20 cellular contexts compared by ENCODE assay signal in the genomic region with DNA sequence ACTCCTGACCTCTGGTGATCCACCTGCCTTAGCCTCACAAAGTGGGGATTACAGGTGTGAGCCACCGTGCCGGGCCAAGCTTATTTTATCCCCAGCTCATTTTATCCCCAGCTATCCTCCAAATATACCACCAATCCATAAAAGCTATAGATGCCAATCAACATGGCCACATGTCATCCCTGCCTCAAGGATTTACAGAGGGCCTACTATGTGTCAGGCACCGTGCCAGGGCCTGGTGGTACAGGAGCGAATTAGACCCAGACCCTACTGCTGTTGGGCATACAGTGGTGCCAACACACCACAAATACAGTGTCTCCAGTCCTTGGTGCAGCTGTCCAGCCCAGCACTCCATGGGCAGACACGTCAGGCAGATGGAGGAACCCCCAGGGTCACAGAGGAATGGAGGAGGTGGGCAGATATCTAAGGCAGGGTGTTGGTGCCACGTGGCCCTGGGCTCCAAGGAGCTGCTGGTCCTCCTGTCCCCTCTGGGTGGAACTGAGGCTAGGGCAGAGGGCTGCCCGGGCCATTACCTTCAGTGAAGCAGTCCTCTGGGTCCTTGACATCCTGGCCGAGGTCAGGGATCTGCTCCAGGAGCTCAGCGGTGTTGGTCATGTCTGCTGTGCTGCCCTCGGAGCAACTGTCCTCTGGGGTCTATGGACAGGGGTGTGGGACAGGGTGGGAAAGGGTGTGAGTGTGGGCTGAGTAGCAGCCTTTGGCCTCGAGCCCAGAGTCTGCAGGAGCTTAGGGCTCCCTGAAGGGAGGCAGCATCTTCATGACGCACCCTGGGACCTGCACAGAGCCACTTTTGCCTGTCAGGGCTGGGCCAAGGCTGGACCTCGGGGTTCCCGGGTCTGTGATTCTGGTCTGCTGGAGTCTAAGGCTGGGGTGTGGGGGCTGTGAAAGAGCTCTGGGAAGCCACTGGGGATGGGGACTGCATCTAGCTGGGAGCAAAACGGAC.
DNase-seq lines count a peak whose midpoint lies in the region; ATAC-seq, FAIRE-seq and TF ChIP-seq lines count a peak whose summit lies in the region.
"Had no signal": no experiment of that assay in that cellular context is flagged by ENCODE, and none has a peak within 500 bp of the region (broad histone marks: within the 10 kb centered on the region; RNA-seq: fewer than 3 reads in every experiment).

No MANE protein-coding gene starts in this region.

- no peak for TF ChIP-seq POLR2A in heart left ventricle (IDR thresholded peaks at IDR 0.05)
- TF ChIP-seq POLR2A in H1 (IDR thresholded peaks at IDR 0.05; ENCODE audit: control extremely low read depth in 1 of 2, low read depth in 2 of 2, low read length in 2 of 2): no peak

- H3K4me2 ChIP-seq in H1 (ENCODE audit: insufficient read depth in 1 of 2, low read depth in 2 of 2, low read length in 2 of 2) (no peak overlapping the region), neuronal stem cell (ENCODE audit: insufficient read depth, low read length, poor library complexity, severe bottlenecking) (no peak overlapping the region)
- H3K4me2 ChIP-seq: neural progenitor cell had no signal

- H3K36me3 ChIP-seq in heart left ventricle (peaks cover 0 to 37% (median 0%) of the 10 kb centered on the region in 9 donors), H1 (ENCODE audit: control insufficient read depth in 2 of 4, insufficient read depth in 4 of 4, low read length in 3 of 4) (no peaks in the 10 kb centered on the region), neuronal stem cell (replicated peaks in 1 of 2; ENCODE audit: control insufficient read depth in 2 of 2, insufficient read depth in 2 of 2, low read length in 2 of 2) (no peaks in the 10 kb centered on the region), upper lobe of right lung (no peaks in the 10 kb centered on the region)
- H3K36me3 ChIP-seq: neural progenitor cell had no signal

- H2BK120ac ChIP-seq in H1 (replicated peaks; ENCODE audit: low read depth, low read length): no peak overlapping the region
- no peak overlapping the region for H2BK120ac ChIP-seq in neuronal stem cell (ENCODE audit: low read depth, low read length)

- H4K20me1 ChIP-seq in H1 (replicated peaks in 1 of 2; ENCODE audit: control insufficient read depth in 1 of 2, insufficient read depth in 2 of 2, low read length in 2 of 2): no peaks in the 10 kb centered on the region

- no peak overlapping the region for H4K8ac ChIP-seq in H1 (ENCODE audit: extremely low read depth, insufficient read depth, low read length)
- no peak overlapping the region for H4K8ac ChIP-seq in neuronal stem cell (ENCODE audit: low read depth, low read length)

- no peak overlapping the region for H3K9ac ChIP-seq in H1 (replicated peaks in 1 of 4; ENCODE audit: extremely low read depth in 1 of 4, low read depth in 3 of 4, low read length in 3 of 4)
- H3K9ac ChIP-seq in neuronal stem cell (ENCODE audit: low read depth, low read length, poor library complexity): no peak overlapping the region
- H3K9ac ChIP-seq: neural progenitor cell had no signal

- H3K18ac ChIP-seq in H1 (ENCODE audit: extremely low read depth, low read length) (no peak overlapping the region), neuronal stem cell (ENCODE audit: low read length) (peak overlapping the region; percentile 55)

- CTCF ChIA-PET in H1 (lab: Charles Lee; ENCODE audit: partially characterized antibody): interaction anchor here (0.6 to 4.6 kb wide), 8 partner anchors 13 to 79 kb away, joined by 3 to 15 read pairs (median 4); no protein-coding TSS in a partner anchor

- H4K5ac ChIP-seq in H1 (ENCODE audit: insufficient read length, low read depth, low read length): no peak overlapping the region

- TF ChIP-seq CTCF in heart left ventricle (IDR thresholded peaks at IDR 0.05) (no peak), H1 (IDR thresholded peaks at IDR 0.05; ENCODE audit: control extremely low read depth in 1 of 3, insufficient read depth in 1 of 3, low read depth in 1 of 3, low read length in 3 of 3) (no peak), upper lobe of right lung (IDR thresholded peaks at IDR 0.05) (no peak)

- H2BK12ac ChIP-seq in H1 (ENCODE audit: low read depth, low read length) (no peak overlapping the region), neuronal stem cell (ENCODE audit: low read length) (no peak overlapping the region)

- no peak overlapping the region for H2BK20ac ChIP-seq in H1 (ENCODE audit: low read length)

- H3K4me3 ChIP-seq in heart left ventricle (no peak overlapping the region), H1 (ENCODE audit: extremely low read depth in 1 of 4, insufficient read depth in 2 of 4, low read depth in 3 of 4, low read length in 4 of 4) (no peak overlapping the region), neuronal stem cell (ENCODE audit: low read length in 2 of 2) (peak overlapping the region in 1 of 2 donors; percentile 18), upper lobe of right lung (no peak overlapping the region)
- H3K4me3 ChIP-seq: body of pancreas, neural progenitor cell, psoas muscle had no signal

- no peaks in the 10 kb centered on the region; the same call in 1 of the 2 replicates for H3K23me2 ChIP-seq in H1 (ENCODE audit: low read depth, low read length)

- H3K23ac ChIP-seq in H1 (ENCODE audit: insufficient read length) (no peak overlapping the region), neuronal stem cell (ENCODE audit: low read depth, low read length, poor library complexity) (peak overlapping the region; percentile 96)

- intact Hi-C loops in heart left ventricle (cut with DNase I) (loop anchor here in 4 of 10 donors (5.0 kb wide), 3 partner anchors 34 to 71 kb away; a partner anchor contains a TSS), Right ventricle myocardium superior (cut with DNase I) (no loop called here), upper lobe of right lung (cut with DNase I) (no loop called here)

- H2BK5ac ChIP-seq in H1 (ENCODE audit: low read depth, low read length): 0 out of 2 replicates have a peak overlapping the region, but pooled peaks have one; percentile 44
- no peak overlapping the region for H2BK5ac ChIP-seq in neuronal stem cell (ENCODE audit: low read length)

- H2AFZ ChIP-seq in H1 (ENCODE audit: low read length) (no peak overlapping the region), neuronal stem cell (ENCODE audit: low read length) (no peak overlapping the region)
- H2AFZ ChIP-seq: neural progenitor cell had no signal

- H3K9me3 ChIP-seq in heart left ventricle (peaks cover 0 to 19% (median 0%) of the 10 kb centered on the region in 12 donors), H1 (ENCODE audit: insufficient read depth in 2 of 2, low read depth in 1 of 2, low read length in 1 of 2) (no peaks in the 10 kb centered on the region), neuronal stem cell (replicated peaks in 1 of 2; ENCODE audit: control insufficient read depth in 2 of 2, insufficient read depth in 1 of 2, low read depth in 1 of 2, low read length in 2 of 2) (peaks cover 0 to 1% of the 10 kb centered on the region in 2 donors), upper lobe of right lung (no peaks in the 10 kb centered on the region)
- H3K9me3 ChIP-seq: body of pancreas had no signal

- no peaks in the 10 kb centered on the region for H3K79me1 ChIP-seq in H1 (ENCODE audit: low read depth, low read length)
- no peaks in the 10 kb centered on the region for H3K79me1 ChIP-seq in neuronal stem cell (ENCODE audit: low read depth, low read length)

- TF ChIP-seq RAD21 in H1 (IDR thresholded peaks at IDR 0.05 in 1 of 2, conservative IDR thresholded peaks at IDR 0.05 in 1 of 2; ENCODE audit: low read depth in 2 of 2, low read length in 2 of 2): no peak

- no peak for TF ChIP-seq EP300 in H1 (IDR thresholded peaks at IDR 0.05; ENCODE audit: borderline replicate concordance in 1 of 2, low read depth in 2 of 2, low read length in 2 of 2)

- H3K4ac ChIP-seq in H1 (replicated peaks; ENCODE audit: insufficient read length, low read depth, low read length) (no peak overlapping the region), neuronal stem cell (ENCODE audit: low read length) (no peak overlapping the region)

- 64 to 70% (median 67%) methylated on average over 10 to 15 of the region's 15 CpGs for WGBS in heart left ventricle, 4 donors
- 84% methylated on average over 15 of the region's 15 CpGs; no CpG with 5 or more reads in 1 of the 2 experiments for WGBS in H1 (ENCODE audit: extremely low coverage in 1 of 2, insufficient coverage in 1 of 2, insufficient read length in 1 of 2, insufficient replicate concordance in 2 of 2, low coverage in 1 of 2, low lambda C conversion rate in 2 of 2, missing lambda C conversion rate in 1 of 2), 2 experiments
- WGBS in neuronal stem cell (ENCODE audit: extremely low coverage in 2 of 2, insufficient read length in 2 of 2, insufficient replicate concordance in 1 of 2), 2 donors: no CpG with 5 or more reads among the region's 15 CpGs

- H2AK5ac ChIP-seq in H1 (ENCODE audit: low read depth, low read length) (no peak overlapping the region), neuronal stem cell (ENCODE audit: low read depth, low read length) (no peak overlapping the region)

- no peak for FAIRE-seq in H1 (lab: Jason Lieb, UNC)
- FAIRE-seq: H54, small intestine, urothelium cell line had no signal

- no peaks in the 10 kb centered on the region for H3K79me2 ChIP-seq in H1 (ENCODE audit: control insufficient read depth in 1 of 2, insufficient read depth in 2 of 2, low read length in 2 of 2)

- no peak overlapping the region for H3K14ac ChIP-seq in H1 (ENCODE audit: insufficient read length)
- peak overlapping the region; percentile 63 for H3K14ac ChIP-seq in neuronal stem cell (ENCODE audit: low read length)

- H2BK15ac ChIP-seq in H1 (ENCODE audit: low read length): no peak overlapping the region
- H2BK15ac ChIP-seq in neuronal stem cell (ENCODE audit: low read length): no peak overlapping the region

- no peak overlapping the region for H3K56ac ChIP-seq in H1 (replicated peaks; ENCODE audit: insufficient read length, low read depth, low read length)

- peak overlapping the region in 8 of 12 donors; percentile 5 to 97 (median 66) for H3K27ac ChIP-seq in heart left ventricle
- H3K27ac ChIP-seq in H1 (ENCODE audit: low read depth, low read length): no peak overlapping the region
- no peak overlapping the region for H3K27ac ChIP-seq in neuronal stem cell (replicated peaks; ENCODE audit: low read length)
- no peak overlapping the region for H3K27ac ChIP-seq in upper lobe of right lung
- H3K27ac ChIP-seq: body of pancreas, neural progenitor cell, psoas muscle had no signal

- POLR2A ChIA-PET in H1 (lab: Charles Lee; ENCODE audit: partially characterized antibody): no interaction called here

- H3K27me3 ChIP-seq in heart left ventricle (no peaks in the 10 kb centered on the region), H1 (replicated peaks in 1 of 4; ENCODE audit: control insufficient read depth in 3 of 4, extremely low read depth in 1 of 4, insufficient read depth in 3 of 4, low read length in 3 of 4) (no peaks in the 10 kb centered on the region; a peak in 2 of 7 replicates), neuronal stem cell (ENCODE audit: control insufficient read depth in 3 of 3, insufficient read depth in 3 of 3, low read depth in 1 of 3, low read length in 3 of 3) (peaks cover 0 to 4% (median 0%) of the 10 kb centered on the region in 3 experiments), upper lobe of right lung (no peaks in the 10 kb centered on the region)
- H3K27me3 ChIP-seq: body of pancreas, neural progenitor cell had no signal

- H4K91ac ChIP-seq in H1 (replicated peaks; ENCODE audit: insufficient read length, low read length) (no peak overlapping the region), neuronal stem cell (ENCODE audit: low read depth, low read length, poor library complexity) (no peak overlapping the region)

- H3K4me1 ChIP-seq in heart left ventricle: peaks cover 0 to 68% (median 37%) of the 10 kb centered on the region in 12 donors
- H3K4me1 ChIP-seq in H1 (replicated peaks in 1 of 4; ENCODE audit: control insufficient read depth in 3 of 4, insufficient read depth in 4 of 4, low read length in 3 of 4): peaks cover 0 to 13% (median 0%) of the 10 kb centered on the region in 4 experiments; a peak in 2 of 7 replicates
- peaks cover 0 to 2% of the 10 kb centered on the region in 2 donors for H3K4me1 ChIP-seq in neuronal stem cell (ENCODE audit: control insufficient read depth in 2 of 2, insufficient read depth in 1 of 2, low read depth in 1 of 2, low read length in 2 of 2)
- H3K4me1 ChIP-seq in upper lobe of right lung: no peaks in the 10 kb centered on the region
- H3K4me1 ChIP-seq: body of pancreas, neural progenitor cell, psoas muscle had no signal

- ATAC-seq in heart left ventricle: no peak
- no peak for ATAC-seq in Right ventricle myocardium superior (ENCODE audit: poor library complexity)
- ATAC-seq in upper lobe of right lung: no peak
- no peak for ATAC-seq in GM18517 (IDR thresholded peaks at IDR 0.05; ENCODE audit: unreplicated experiment)
- ATAC-seq in HG03280 (IDR thresholded peaks at IDR 0.05; ENCODE audit: unreplicated experiment): no peak
- ATAC-seq: body of pancreas, psoas muscle had no signal

- DNase-seq in heart left ventricle: peak in 2 of 5 donors; percentile 8 to 11
- no peak for DNase-seq in Right ventricle myocardium superior
- DNase-seq in H1 (ENCODE audit: low read depth in 1 of 2, low spot score in 2 of 2): peak in 1 of 2 experiments; percentile 43
- DNase-seq in neuronal stem cell (ENCODE audit: low spot score): no peak
- peak; percentile 52 for DNase-seq in upper lobe of right lung
- no peak for DNase-seq in DMS153 treated with DMSO at 0.1 percent for 48 hours (lab: John Stamatoyannopoulos, UW; ENCODE audit: unreplicated experiment)
- DNase-seq: body of pancreas; NCI-H1105; NCI-H2029; NCI-H226; psoas muscle; SHP77; small intestine; stimulated activated CD4-positive, alpha-beta T cell treated with anti-CD3 and anti-CD28 coated beads, Interleukin-2, amount 100 ng/mL, for 48 hours; T1000 had no signal

Comparison
In these comparisons a context has a peak if more than half of its experiments do, and no peak if none do; other contexts are left out.
1. H3K27ac ChIP-seq: peak in heart left ventricle (8 of 12); none in H1 (single experiment), neuronal stem cell (single experiment) and upper lobe of right lung (single experiment).